In the genomic region with DNA sequence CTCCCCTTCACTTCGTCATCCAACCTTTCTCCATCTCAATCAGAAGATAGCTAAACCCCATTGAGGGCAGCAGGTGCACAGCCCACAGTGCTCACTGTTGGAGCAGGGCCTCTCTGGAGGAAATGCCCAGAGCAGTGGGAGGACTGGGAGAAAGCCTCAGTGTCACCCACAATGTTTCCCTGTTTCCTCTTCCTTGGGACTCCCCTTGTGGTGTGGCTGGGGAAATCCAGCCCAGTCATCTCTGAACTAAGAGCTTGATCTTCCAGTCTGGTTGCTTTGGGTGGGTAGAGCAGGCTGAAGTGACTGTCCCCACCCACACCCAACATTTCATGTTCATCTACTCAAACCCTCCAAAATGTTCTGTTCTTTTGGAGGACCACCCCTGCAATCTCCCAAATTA, we compare ENCODE assay signal across 1 cellular context.
TF ChIP-seq lines count a peak whose summit lies in the region.

No MANE protein-coding gene starts in this region.

TF ChIP-seq in IMR-90, 13 proteins besides CTCF, POLR2A, EP300 and RAD21 (continued from another document):
- TF ChIP-seq RCOR1 (IDR thresholded peaks at IDR 0.05; ENCODE audit: insufficient replicate concordance, low read length) (no peak), SMC3 (IDR thresholded peaks at IDR 0.05; ENCODE audit: low read depth, low read length) (no peak), BHLHE40 (IDR thresholded peaks at IDR 0.05; ENCODE audit: low read depth, low read length) (no peak), MAZ (IDR thresholded peaks at IDR 0.05; ENCODE audit: borderline replicate concordance, low read depth, low read length) (no peak), NFE2L2 (IDR thresholded peaks at IDR 0.05; ENCODE audit: low read depth, low read length) (no peak)
- TF ChIP-seq, protein P1, sequence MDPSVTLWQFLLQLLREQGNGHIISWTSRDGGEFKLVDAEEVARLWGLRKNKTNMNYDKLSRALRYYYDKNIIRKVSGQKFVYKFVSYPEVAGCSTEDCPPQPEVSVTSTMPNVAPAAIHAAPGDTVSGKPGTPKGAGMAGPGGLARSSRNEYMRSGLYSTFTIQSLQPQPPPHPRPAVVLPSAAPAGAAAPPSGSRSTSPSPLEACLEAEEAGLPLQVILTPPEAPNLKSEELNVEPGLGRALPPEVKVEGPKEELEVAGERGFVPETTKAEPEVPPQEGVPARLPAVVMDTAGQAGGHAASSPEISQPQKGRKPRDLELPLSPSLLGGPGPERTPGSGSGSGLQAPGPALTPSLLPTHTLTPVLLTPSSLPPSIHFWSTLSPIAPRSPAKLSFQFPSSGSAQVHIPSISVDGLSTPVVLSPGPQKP (IDR thresholded peaks at IDR 0.05; ENCODE audit: borderline replicate concordance, low read depth, low read length) = no peak
